In genomic region chr3:183687705-183688104, GRCh38 we compare ENCODE assay signal across 35 cellular contexts.
"Had no signal": no experiment of that assay in that cellular context is flagged by ENCODE, and none has a peak within 500 bp of the region (broad histone marks: within the 10 kb centered on the region; RNA-seq: fewer than 3 reads in every experiment).

No MANE protein-coding gene starts in this region.

- H3K36me3 ChIP-seq: MG63 had no signal

- H3K27ac ChIP-seq: KMS-11 had no signal

- DNase-seq: Karpas-422, Kasumi-1, MG63, MM.1S, MV-4-11, NCI-H1048, NCI-H1092, NCI-H1092 treated with DMSO at 0.1 percent for 48 hours, NCI-H1105, NCI-H1105 treated with DMSO at 0.1 percent for 48 hours, NCI-H1417 treated with DMSO at 0.1 percent for 48 hours, NCI-H1436, NCI-H1436 treated with DMSO at 0.1 percent for 48 hours, NCI-H146, NCI-H1694, NCI-H1694 treated with DMSO at 0.1 percent for 48 hours, NCI-H187, NCI-H187 treated with DMSO at 0.1 percent for 48 hours, NCI-H1930, NCI-H2029, NCI-H2029 treated with DMSO at 0.1 percent for 48 hours, NCI-H2081, NCI-H2081 treated with DMSO at 0.1 percent for 48 hours, NCI-H2107, NCI-H2171, NCI-H2171 treated with DMSO at 0.1 percent for 48 hours, NCI-H2227 treated with DMSO at 0.1 percent for 48 hours, NCI-H226, NCI-H345, NCI-H446, NCI-H446 treated with DMSO at 0.1 percent for 48 hours, NCI-H510A, NCI-H510A treated with DMSO at 0.1 percent for 48 hours, NCI-H524 had no signal

- H3K4me3 ChIP-seq: MG63 had no signal

- H3K9ac ChIP-seq: KMS-11 had no signal

- H3K27me3 ChIP-seq: MG63 had no signal

- H3K4me2 ChIP-seq: KMS-11 had no signal
